In the genomic region with DNA sequence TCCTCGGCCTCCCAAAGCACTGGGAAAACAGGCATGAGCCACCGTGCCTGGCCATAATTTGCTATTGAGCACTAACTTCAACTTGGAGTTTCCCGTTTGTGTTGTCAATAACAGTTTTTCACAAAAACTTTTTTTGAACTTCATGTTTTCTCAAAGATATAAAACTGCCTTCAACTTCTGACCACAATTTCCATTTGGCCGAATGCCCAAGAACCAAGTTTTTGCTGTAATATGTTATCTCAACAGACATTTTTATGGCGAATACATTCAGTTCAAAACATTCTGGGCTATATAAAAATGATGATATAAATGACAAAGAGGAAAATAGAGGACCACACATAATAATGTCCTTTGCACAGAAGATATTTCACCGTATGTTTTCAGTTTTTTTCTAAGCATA, we compare ENCODE assay signal across 15 cellular contexts. TPM values are rescaled to one million over a fixed set of nuclear protein-coding genes. Genes with fewer than 3 reads are reported as not detected.
DNase-seq lines count a peak whose midpoint lies in the region; TF ChIP-seq lines count a peak whose summit lies in the region.
"Had no signal": no experiment of that assay in that cellular context is flagged by ENCODE, and none has a peak within 500 bp of the region (broad histone marks: within the 10 kb centered on the region; RNA-seq: fewer than 3 reads in every experiment).

No MANE protein-coding gene starts in this region.

- no peak for TF ChIP-seq CTCF in hepatocyte (IDR thresholded peaks at IDR 0.05; ENCODE audit: poor library complexity)
- TF ChIP-seq CTCF in GM13976 (IDR thresholded peaks at IDR 0.05; ENCODE audit: borderline replicate concordance, control extremely low read depth, extremely low read depth, insufficient read depth, missing control alignments): no peak

- no peak overlapping the region for H3K27ac ChIP-seq in hepatocyte
- H3K27ac ChIP-seq: lower lobe of right lung, psoas muscle, RWPE1, vagina had no signal

- no peaks in the 10 kb centered on the region for H3K4me1 ChIP-seq in hepatocyte (ENCODE audit: insufficient read depth)
- H3K4me1 ChIP-seq: lower lobe of right lung, psoas muscle had no signal

- no peaks in the 10 kb centered on the region for H3K27me3 ChIP-seq in hepatocyte
- H3K27me3 ChIP-seq: vagina had no signal

- DNase-seq in GM04503 (ENCODE audit: low read depth) (peak; percentile 37), RPMI8226 (peak; percentile 75), dermis blood vessel endothelial cell (peak; percentile 25), myocyte (ENCODE audit: low read depth) (peak; percentile 65), hepatocyte (ENCODE audit: low spot score) (no peak), NCI-H1694 (lab: John Stamatoyannopoulos, UW) (no peak), GM13976 (ENCODE audit: low spot score) (no peak), NCI-H1048 (lab: John Stamatoyannopoulos, UW) (no peak)
- DNase-seq: activated naive CD4-positive, alpha-beta T cell treated with Interleukin-2 at 50 U/mL for 16 hours; lower lobe of right lung; NCI-H2081 treated with DMSO at 0.1 percent for 48 hours; NCI-H526; psoas muscle had no signal

- no peak overlapping the region for H3K4me3 ChIP-seq in hepatocyte
- H3K4me3 ChIP-seq: lower lobe of right lung, psoas muscle, vagina had no signal

- in situ Hi-C loops in GM13976 (cut with MboI; ENCODE audit: low sequenced_read_pairs, unreplicated experiment): no loop called here

- no peaks in the 10 kb centered on the region for H3K79me2 ChIP-seq in hepatocyte

- no peaks in the 10 kb centered on the region for H4K20me1 ChIP-seq in hepatocyte (ENCODE audit: insufficient read depth, poor library complexity, severe bottlenecking)

- H3K9me3 ChIP-seq in hepatocyte (ENCODE audit: low read depth): peaks cover 10% of the 10 kb centered on the region
- H3K9me3 ChIP-seq: vagina had no signal

- WGBS in hepatocyte (ENCODE audit: low lambda C conversion rate, missing lambda C conversion rate): 73% methylated on average over 6 of the region's 6 CpGs

- H2AFZ ChIP-seq in hepatocyte: no peak overlapping the region

- H3K36me3 ChIP-seq in hepatocyte (replicated peaks; ENCODE audit: insufficient read depth, low read depth): no peaks in the 10 kb centered on the region
- H3K36me3 ChIP-seq: lower lobe of right lung, vagina had no signal

- H3K4me2 ChIP-seq in hepatocyte: no peak overlapping the region

- peaks cover 3% of the 10 kb centered on the region for H3K9me2 ChIP-seq in hepatocyte (replicated peaks; ENCODE audit: insufficient read depth)

RNA-seq across cellular contexts. Expression of gene NEDD4, which starts 56.4 kb away (rescaled TPM):
- total RNA-seq in dermis blood vessel endothelial cell (47.1 and 55.0 TPM in 2 replicates), myocyte (38.5 and 38.9 TPM in 2 replicates), hepatocyte (77.0 and 77.3 TPM in 2 replicates)
- 12.6 TPM for polyA plus RNA-seq in myocyte (2012)
- 21.3 and 26.5 TPM in 2 replicates for polyA plus RNA-seq in hepatocyte

Comparison
In these comparisons a context has a peak if more than half of its experiments do, and no peak if none do; other contexts are left out.
1. DNase-seq: peak in GM04503 (single experiment), RPMI8226 (single experiment), dermis blood vessel endothelial cell (single experiment) and myocyte (single experiment); none in hepatocyte (single experiment), NCI-H1694 (single experiment), GM13976 (single experiment) and NCI-H1048 (single experiment).